ENCODE assay signal across 1 cellular context in the genomic region with DNA sequence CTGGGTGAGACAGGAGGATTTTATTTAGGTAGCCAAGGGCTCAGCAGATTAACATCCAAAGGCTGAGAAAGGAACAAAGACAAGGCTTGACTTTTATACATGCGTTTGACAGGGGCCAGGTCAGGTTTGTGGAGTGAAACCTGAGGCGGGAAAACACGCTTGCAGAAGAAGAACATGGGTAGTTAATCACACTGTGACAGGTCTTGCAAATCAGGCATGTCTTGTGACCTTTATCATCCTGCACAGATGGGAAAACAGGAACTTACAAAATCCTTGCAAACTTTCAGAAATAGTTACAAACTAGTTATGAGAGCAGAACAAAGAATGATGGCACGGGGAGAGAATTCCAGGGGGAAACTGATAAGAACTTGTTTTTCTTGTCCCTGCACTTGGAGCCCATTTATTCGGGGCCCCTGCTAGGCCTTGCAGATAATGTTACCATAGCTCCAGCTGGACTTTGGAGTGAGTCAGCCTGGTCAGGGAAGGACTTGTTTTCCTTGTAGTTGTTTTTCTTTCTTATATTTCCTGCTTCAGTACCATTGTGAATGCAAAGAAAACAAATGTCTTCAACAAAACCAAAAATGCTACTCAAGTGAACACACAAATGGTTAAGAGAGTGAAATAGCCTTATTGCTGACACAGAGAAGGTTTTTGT.
TF ChIP-seq lines count a peak whose summit lies in the region.

No MANE protein-coding gene starts in this region.

TF ChIP-seq in K562, 482 proteins besides CTCF, POLR2A, EP300 and RAD21 (continued from another document and continues in another):
- TF ChIP-seq MGA (IDR thresholded peaks at IDR 0.05) (peak; percentile 68), TAF9B (IDR thresholded peaks at IDR 0.05; ENCODE audit: partially characterized antibody) (peak; percentile 51), ILK (tag; IDR thresholded peaks at IDR 0.05; ENCODE audit: borderline replicate concordance, low read depth) (no peak), ILF3 (IDR thresholded peaks at IDR 0.05; ENCODE audit: borderline replicate concordance) (no peak), PTRF (tag; IDR thresholded peaks at IDR 0.05) (no peak), EWSR1 (IDR thresholded peaks at IDR 0.05; ENCODE audit: borderline replicate concordance, low read depth, partially characterized antibody) (no peak), IRF2 (CRISPR knock-in tag; IDR thresholded peaks at IDR 0.05) (no peak), GTF2B (IDR thresholded peaks at IDR 0.05; ENCODE audit: extremely low read depth, insufficient read length) (no peak), ZNF212 (CRISPR knock-in tag; IDR thresholded peaks at IDR 0.05) (no peak), HEY1 (CRISPR knock-in tag; IDR thresholded peaks at IDR 0.05; ENCODE audit: borderline replicate concordance) (no peak), RBM34 (IDR thresholded peaks at IDR 0.05; ENCODE audit: borderline replicate concordance, insufficient read depth, low read length) (no peak), JUNB (CRISPR knock-in tag; conservative IDR thresholded peaks at IDR 0.05) (no peak), CHCHD3 (CRISPR knock-in tag; IDR thresholded peaks at IDR 0.05) (no peak), ZNF280B (CRISPR knock-in tag; IDR thresholded peaks at IDR 0.05) (no peak), E2F5 (CRISPR knock-in tag; IDR thresholded peaks at IDR 0.05) (no peak), GABPA (tag; conservative IDR thresholded peaks at IDR 0.05; ENCODE audit: low read depth) (no peak), ADNP (tag; IDR thresholded peaks at IDR 0.05) (no peak), ZNF24 (IDR thresholded peaks at IDR 0.05) (no peak), PTTG1 (tag; IDR thresholded peaks at IDR 0.05; ENCODE audit: low read depth) (no peak), PRDM10 (IDR thresholded peaks at IDR 0.05; ENCODE audit: partially characterized antibody) (no peak), SNRNP70 (optimal IDR thresholded peaks at IDR 0.05; ENCODE audit: low read depth, low read length) (no peak), ZKSCAN8 (CRISPR knock-in tag; IDR thresholded peaks at IDR 0.05) (no peak; the same call in 1 of the 2 replicates), ZNF76 (CRISPR knock-in tag; IDR thresholded peaks at IDR 0.05; ENCODE audit: borderline replicate concordance) (no peak), HMGN3 (IDR thresholded peaks at IDR 0.05; ENCODE audit: borderline replicate concordance, extremely low read depth, insufficient read length, low read depth, low read length) (no peak), RBM15 (IDR thresholded peaks at IDR 0.05; ENCODE audit: insufficient read depth, low read length) (no peak), SREBF1 (IDR thresholded peaks at IDR 0.05; ENCODE audit: borderline replicate concordance, low read depth, low read length) (no peak), ZNF121 (CRISPR knock-in tag; conservative IDR thresholded peaks at IDR 0.05) (no peak), PREB (CRISPR knock-in tag; IDR thresholded peaks at IDR 0.05) (no peak), RB1 (IDR thresholded peaks at IDR 0.05; ENCODE audit: low read depth) (peak; percentile 28; the same call in 1 of the 2 replicates), SIRT6 (IDR thresholded peaks at IDR 0.05; ENCODE audit: low read depth, low read length) (no peak), NFXL1 (CRISPR knock-in tag; IDR thresholded peaks at IDR 0.05) (no peak), CTBP1 (IDR thresholded peaks at IDR 0.05; ENCODE audit: borderline replicate concordance) (peak; percentile 65; the same call in 1 of the 2 replicates), DIDO1 (tag; IDR thresholded peaks at IDR 0.05; ENCODE audit: low read depth) (no peak)
- TF ChIP-seq, protein P1, sequence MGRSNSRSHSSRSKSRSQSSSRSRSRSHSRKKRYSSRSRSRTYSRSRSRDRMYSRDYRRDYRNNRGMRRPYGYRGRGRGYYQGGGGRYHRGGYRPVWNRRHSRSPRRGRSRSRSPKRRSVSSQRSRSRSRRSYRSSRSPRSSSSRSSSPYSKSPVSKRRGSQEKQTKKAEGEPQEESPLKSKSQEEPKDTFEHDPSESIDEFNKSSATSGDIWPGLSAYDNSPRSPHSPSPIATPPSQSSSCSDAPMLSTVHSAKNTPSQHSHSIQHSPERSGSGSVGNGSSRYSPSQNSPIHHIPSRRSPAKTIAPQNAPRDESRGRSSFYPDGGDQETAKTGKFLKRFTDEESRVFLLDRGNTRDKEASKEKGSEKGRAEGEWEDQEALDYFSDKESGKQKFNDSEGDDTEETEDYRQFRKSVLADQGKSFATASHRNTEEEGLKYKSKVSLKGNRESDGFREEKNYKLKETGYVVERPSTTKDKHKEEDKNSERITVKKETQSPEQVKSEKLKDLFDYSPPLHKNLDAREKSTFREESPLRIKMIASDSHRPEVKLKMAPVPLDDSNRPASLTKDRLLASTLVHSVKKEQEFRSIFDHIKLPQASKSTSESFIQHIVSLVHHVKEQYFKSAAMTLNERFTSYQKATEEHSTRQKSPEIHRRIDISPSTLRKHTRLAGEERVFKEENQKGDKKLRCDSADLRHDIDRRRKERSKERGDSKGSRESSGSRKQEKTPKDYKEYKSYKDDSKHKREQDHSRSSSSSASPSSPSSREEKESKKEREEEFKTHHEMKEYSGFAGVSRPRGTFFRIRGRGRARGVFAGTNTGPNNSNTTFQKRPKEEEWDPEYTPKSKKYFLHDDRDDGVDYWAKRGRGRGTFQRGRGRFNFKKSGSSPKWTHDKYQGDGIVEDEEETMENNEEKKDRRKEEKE (IDR thresholded peaks at IDR 0.05; ENCODE audit: borderline replicate concordance in 1 of 2, control insufficient read depth in 1 of 2, low read depth in 2 of 2, low read length in 1 of 2), result no peak
